In genomic region chr11:102653744-102654291, GRCh38 we compare ENCODE assay signal across 22 cellular contexts. TPM values are rescaled to one million over a fixed set of nuclear protein-coding genes. Genes with fewer than 3 reads are reported as not detected.
DNase-seq lines count a peak whose midpoint lies in the region; ATAC-seq, FAIRE-seq and TF ChIP-seq lines count a peak whose summit lies in the region.
"Had no signal": no experiment of that assay in that cellular context is flagged by ENCODE, and none has a peak within 500 bp of the region (broad histone marks: within the 10 kb centered on the region; RNA-seq: fewer than 3 reads in every experiment).

No MANE protein-coding gene starts in this region.

- POLR2A ChIA-PET in A549 (lab: Yijun Ruan, JAX): no interaction called here

- ATAC-seq in A549: no peak
- ATAC-seq in GM19023 (IDR thresholded peaks at IDR 0.05; ENCODE audit: unreplicated experiment): no peak
- no peak for ATAC-seq in HG03196 (IDR thresholded peaks at IDR 0.05; ENCODE audit: unreplicated experiment)
- ATAC-seq: CD8-positive, alpha-beta T cell; heart right ventricle; natural killer cell had no signal

- no peak for TF ChIP-seq CTCF in A549 (IDR thresholded peaks at IDR 0.05)
- no peak for TF ChIP-seq CTCF in GM12865 (IDR thresholded peaks at IDR 0.05; ENCODE audit: insufficient read depth, low read depth, low read length, missing control alignments)

- no peak overlapping the region for H3K4me3 ChIP-seq in A549
- no peak overlapping the region for H3K4me3 ChIP-seq in GM12865 (ENCODE audit: low read depth, low read length)
- H3K4me3 ChIP-seq: esophagus squamous epithelium, heart right ventricle, skin epidermis had no signal

- CTCF ChIA-PET in A549 (lab: Yijun Ruan, JAX): no interaction called here

- WGBS in A549 (ENCODE audit: missing lambda C conversion rate): 40% methylated on average over 15 of the region's 16 CpGs

- DNase-seq in A549 (ENCODE audit: low read depth in 1 of 2, low spot score in 1 of 2) (no peak), GM12865 (ENCODE audit: low read depth) (peak; percentile 15), RKO (ENCODE audit: low spot score) (peak; percentile 53), epithelial cell of prostate (ENCODE audit: low read depth, low spot score) (no peak), NCI-H1930 (lab: John Stamatoyannopoulos, UW) (no peak), AG20443 (ENCODE audit: low spot score) (no peak)
- DNase-seq: activated CD4-positive, alpha-beta T cell treated with anti-CD3 and anti-CD28 coated beads, Interleukin-2, amount 10 ng/mL, durations not matched to agents 24 days and 14 days; CD8-positive, alpha-beta T cell; DMS79; esophagus squamous epithelium; H9; heart right ventricle; Karpas-422; mesenchymal stem cell; natural killer cell; NCI-H1417; stimulated activated CD8-positive, alpha-beta memory T cell treated with anti-CD3 and anti-CD28 coated beads, Interleukin-4, amount 100 ng/mL, for 48 hours; substantia nigra had no signal

- no peak for TF ChIP-seq RAD21 in A549 (conservative IDR thresholded peaks at IDR 0.05 in 1 of 2, IDR thresholded peaks at IDR 0.05 in 1 of 2)

- no peak overlapping the region for H3K4me2 ChIP-seq in A549

- no peak for FAIRE-seq in A549 (lab: Jason Lieb, UNC)
- FAIRE-seq: islet of Langerhans had no signal

- H3K4me1 ChIP-seq in A549: no peaks in the 10 kb centered on the region
- H3K4me1 ChIP-seq: esophagus squamous epithelium, heart right ventricle had no signal

- no peak for TF ChIP-seq EP300 in A549 (IDR thresholded peaks at IDR 0.05)

- H3K9me3 ChIP-seq in A549: no peaks in the 10 kb centered on the region
- H3K9me3 ChIP-seq: esophagus squamous epithelium had no signal

- no peak for TF ChIP-seq POLR2A in A549 (IDR thresholded peaks at IDR 0.05; ENCODE audit: low read length)

- H3K27ac ChIP-seq in A549 (no peak overlapping the region), epithelial cell of prostate (peak overlapping the region; percentile 24)
- H3K27ac ChIP-seq: esophagus squamous epithelium, heart right ventricle, skin epidermis had no signal

TF ChIP-seq in A549, 52 proteins besides CTCF, POLR2A, EP300 and RAD21:
- TF ChIP-seq NPAS2 (CRISPR knock-in tag; IDR thresholded peaks at IDR 0.05; ENCODE audit: borderline replicate concordance): peak; percentile 85
- TF ChIP-seq CHD2 (IDR thresholded peaks at IDR 0.05; ENCODE audit: low read length, partially characterized antibody): no peak
- no peak for TF ChIP-seq CEBPB (IDR thresholded peaks at IDR 0.05)
- TF ChIP-seq, protein P1, sequence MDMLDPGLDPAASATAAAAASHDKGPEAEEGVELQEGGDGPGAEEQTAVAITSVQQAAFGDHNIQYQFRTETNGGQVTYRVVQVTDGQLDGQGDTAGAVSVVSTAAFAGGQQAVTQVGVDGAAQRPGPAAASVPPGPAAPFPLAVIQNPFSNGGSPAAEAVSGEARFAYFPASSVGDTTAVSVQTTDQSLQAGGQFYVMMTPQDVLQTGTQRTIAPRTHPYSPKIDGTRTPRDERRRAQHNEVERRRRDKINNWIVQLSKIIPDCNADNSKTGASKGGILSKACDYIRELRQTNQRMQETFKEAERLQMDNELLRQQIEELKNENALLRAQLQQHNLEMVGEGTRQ (IDR thresholded peaks at IDR 0.05): peak; percentile 91
- no peak for TF ChIP-seq EHF (CRISPR knock-in tag; IDR thresholded peaks at IDR 0.05)
- TF ChIP-seq RCOR1 (IDR thresholded peaks at IDR 0.05; ENCODE audit: low read depth, low read length): no peak
TF ChIP-seq in A549: peak in this region for 2.

RNA-seq across cellular contexts. Expression of gene MMP20, which starts 28.7 kb away (rescaled TPM):
- polyA plus RNA-seq in A549 (2011; rRNA removed) (not detected in 2 replicates), A549 (2017; fragmentation: RNase III; extraction: RNeasy Plus Mini Kit Qiagen cat#74134 plus additional on column Dnase treatment) (not detected in 3 replicates)
- polyA plus RNA-seq in A549 (2012; cell fraction: cytosol; rRNA removed): not detected in 2 replicates
- not detected in 2 replicates for polyA plus RNA-seq in A549 (2012; cell fraction: nucleus; rRNA removed)
- not detected in 2 replicates for polyA minus RNA-seq in A549 (2011; rRNA and poly(A)+ RNA removed)
- polyA plus RNA-seq: heart right ventricle had no signal

RNA-seq across cellular contexts. Expression of gene MMP27, which starts 51.8 kb away (rescaled TPM):
- polyA plus RNA-seq in A549 (2011; rRNA removed) (not detected in 2 replicates), A549 (2017; fragmentation: RNase III; extraction: RNeasy Plus Mini Kit Qiagen cat#74134 plus additional on column Dnase treatment) (not detected in 3 replicates)
- not detected in 2 replicates for polyA plus RNA-seq in A549 (2012; cell fraction: cytosol; rRNA removed)
- polyA plus RNA-seq in A549 (2012; cell fraction: nucleus; rRNA removed): not detected in 2 replicates
- not detected in 2 replicates for polyA minus RNA-seq in A549 (2011; rRNA and poly(A)+ RNA removed)
- polyA plus RNA-seq: heart right ventricle had no signal

Comparison
In these comparisons a context has a peak if more than half of its experiments do, and no peak if none do; other contexts are left out.
1. DNase-seq: peak in GM12865 (single experiment) and RKO (single experiment); none in A549 (0 of 2), epithelial cell of prostate (single experiment), NCI-H1930 (0 of 2) and AG20443 (single experiment).